ENCODE assay signal across 13 cellular contexts in genomic region chr9:34085581-34086500, GRCh38. TPM values are rescaled to one million over a fixed set of nuclear protein-coding genes. Genes with fewer than 3 reads are reported as not detected.
DNase-seq lines count a peak whose midpoint lies in the region; ATAC-seq and TF ChIP-seq lines count a peak whose summit lies in the region.
"Had no signal": no experiment of that assay in that cellular context is flagged by ENCODE, and none has a peak within 500 bp of the region (broad histone marks: within the 10 kb centered on the region; RNA-seq: fewer than 3 reads in every experiment).

No MANE protein-coding gene starts in this region.

- TF ChIP-seq CTCF in RWPE2 (IDR thresholded peaks at IDR 0.05; ENCODE audit: poor library complexity, severe bottlenecking) (no peak), heart right ventricle (IDR thresholded peaks at IDR 0.05) (no peak), GM10248 (IDR thresholded peaks at IDR 0.05; ENCODE audit: control extremely low read depth, extremely low read depth, low read depth, missing control alignments) (no peak)

- intact Hi-C loops in heart right ventricle (cut with DNase I): loop anchor here in 2 of 10 donors (5.0 to 10.0 kb wide), 3 partner anchors 41 to 169 kb away; partner anchors contain the start of gene DCAF12 (in 1 of the 2)

- no peaks in the 10 kb centered on the region for H3K9me3 ChIP-seq in CD4-positive, CD25-positive, alpha-beta regulatory T cell (ENCODE audit: control insufficient read depth in 2 of 2, low read length in 2 of 2)
- H3K9me3 ChIP-seq in RWPE2 (ENCODE audit: severe bottlenecking) (no peaks in the 10 kb centered on the region), heart right ventricle (no peaks in the 10 kb centered on the region)

- WGBS in heart right ventricle, 2 donors: 84 to 86% methylated on average over 6 of the region's 6 CpGs

- H3K27me3 ChIP-seq in CD4-positive, CD25-positive, alpha-beta regulatory T cell (ENCODE audit: control insufficient read depth, insufficient read depth, low read length): no peaks in the 10 kb centered on the region
- no peaks in the 10 kb centered on the region for H3K27me3 ChIP-seq in RWPE2 (ENCODE audit: insufficient read depth, poor library complexity, severe bottlenecking)
- H3K27me3 ChIP-seq in heart right ventricle: no peaks in the 10 kb centered on the region
- H3K27me3 ChIP-seq in rectal smooth muscle tissue (ENCODE audit: control insufficient read depth, insufficient read depth, low read length): no peaks in the 10 kb centered on the region

- H3K4me1 ChIP-seq in CD4-positive, CD25-positive, alpha-beta regulatory T cell (ENCODE audit: control insufficient read depth, insufficient read depth, low read length, poor library complexity, severe bottlenecking): no peaks in the 10 kb centered on the region
- H3K4me1 ChIP-seq in RWPE2 (ENCODE audit: insufficient read depth, poor library complexity, severe bottlenecking) (no peaks in the 10 kb centered on the region), heart right ventricle (peaks cover 0 to 40% (median 18%) of the 10 kb centered on the region in 9 donors), rectal smooth muscle tissue (ENCODE audit: control insufficient read depth, insufficient read depth, low read length) (peaks cover 9% of the 10 kb centered on the region)

- POLR2A ChIA-PET in GM10248 (lab: Yijun Ruan, JAX): interaction anchor here (0.5 kb wide), 1 partner anchor 17 kb away, joined by 5 read pairs; no protein-coding TSS in a partner anchor

- no peak overlapping the region for H3K4me3 ChIP-seq in CD4-positive, CD25-positive, alpha-beta regulatory T cell (ENCODE audit: low read depth, low read length)
- H3K4me3 ChIP-seq in RWPE2 (ENCODE audit: severe bottlenecking) (no peak overlapping the region), heart right ventricle (no peak overlapping the region), rectal smooth muscle tissue (ENCODE audit: low read length) (no peak overlapping the region)

- H3K27me3 Mint-ChIP-seq in CD4-positive, CD25-positive, alpha-beta regulatory T cell: no peaks in the 10 kb centered on the region

- H3K36me3 ChIP-seq in CD4-positive, CD25-positive, alpha-beta regulatory T cell (ENCODE audit: control insufficient read depth, insufficient read depth, low read length): peaks cover 48% of the 10 kb centered on the region
- H3K36me3 ChIP-seq in RWPE2 (ENCODE audit: low read depth) (peaks cover 41% of the 10 kb centered on the region), heart right ventricle (peaks cover 0 to 60% (median 27%) of the 10 kb centered on the region in 9 donors), rectal smooth muscle tissue (ENCODE audit: control insufficient read depth, insufficient read depth, low read length) (peaks cover 17% of the 10 kb centered on the region)

- peak in 1 of 3 donors; percentile 16 for DNase-seq in CD4-positive, CD25-positive, alpha-beta regulatory T cell
- DNase-seq in RWPE2 (ENCODE audit: low spot score) (no peak), heart right ventricle (peak in 1 of 2 donors; percentile 25), GM10248 (ENCODE audit: extremely low spot score) (no peak), cortex of kidney (lab: John Stamatoyannopoulos, UW) (no peak)
- DNase-seq: activated effector memory CD4-positive, alpha-beta T cell treated with anti-CD3 and anti-CD28 coated beads, Interleukin-2, amount 50 U/mL, for 16 hours; naive B cell; NCI-H2029; RPMI8226; stimulated activated naive CD4-positive, alpha-beta T cell had no signal

- CTCF ChIA-PET in GM10248 (lab: Yijun Ruan, JAX): interaction anchor here (4.0 to 4.9 kb wide), 2 partner anchors 8 to 12 kb away, joined by 15 to 29 read pairs; no protein-coding TSS in a partner anchor

- no peaks in the 10 kb centered on the region for H3K9me3 Mint-ChIP-seq in CD4-positive, CD25-positive, alpha-beta regulatory T cell

- H3K27ac Mint-ChIP-seq in CD4-positive, CD25-positive, alpha-beta regulatory T cell: peak overlapping the region in 2 of 3 donors; percentile 28 to 52
- H3K27ac Mint-ChIP-seq: naive B cell had no signal

- H3K9ac ChIP-seq in rectal smooth muscle tissue (ENCODE audit: low read length): no peak overlapping the region

- no peak overlapping the region for H3K4me3 Mint-ChIP-seq in CD4-positive, CD25-positive, alpha-beta regulatory T cell

- ATAC-seq in CD4-positive, CD25-positive, alpha-beta regulatory T cell (ENCODE audit: low read depth in 2 of 2): no peak
- ATAC-seq in RWPE2 (ENCODE audit: low read depth): peak; percentile 48; the same call in 1 of the 3 replicates
- peak in 7 of 8 donors; percentile 24 to 70 (median 59) for ATAC-seq in heart right ventricle
- no peak for ATAC-seq in HG03175 (IDR thresholded peaks at IDR 0.05; ENCODE audit: unreplicated experiment)
- no peak for ATAC-seq in GM19023 (IDR thresholded peaks at IDR 0.05; ENCODE audit: unreplicated experiment)

- H3K4me1 Mint-ChIP-seq in CD4-positive, CD25-positive, alpha-beta regulatory T cell: peaks cover 0 to 8% (median 0%) of the 10 kb centered on the region in 4 donors

- H3K36me3 Mint-ChIP-seq in CD4-positive, CD25-positive, alpha-beta regulatory T cell: peaks cover 37% of the 10 kb centered on the region
- H3K36me3 Mint-ChIP-seq: naive B cell had no signal

- no peak overlapping the region for H3K27ac ChIP-seq in CD4-positive, CD25-positive, alpha-beta regulatory T cell (ENCODE audit: insufficient read depth, low read length, poor library complexity, severe bottlenecking)
- H3K27ac ChIP-seq in RWPE2 (ENCODE audit: poor library complexity, severe bottlenecking): no peak overlapping the region
- peak overlapping the region in 7 of 10 donors; percentile 48 to 80 (median 62) for H3K27ac ChIP-seq in heart right ventricle
- peak overlapping the region; percentile 60 for H3K27ac ChIP-seq in rectal smooth muscle tissue (ENCODE audit: low read depth, low read length)

RNA-seq across cellular contexts. Expression of gene UBAP2, which starts 37.2 kb away (rescaled TPM):
- total RNA-seq in CD4-positive, CD25-positive, alpha-beta regulatory T cell: 38.9 TPM
- polyA plus RNA-seq in CD4-positive, CD25-positive, alpha-beta regulatory T cell: 10 to 100 TPM in 1 of 4 donors, 1 to 10 TPM in 3; 6.6 to 10.3 (median 8.7) TPM
- total RNA-seq in heart right ventricle: 10 to 100 TPM; 23.5 to 36.9 (median 27.9) TPM
- polyA plus RNA-seq in heart right ventricle: 10 to 100 TPM; 11.7 to 20.1 TPM

RNA-seq across cellular contexts. Expression of gene DCAF12, which starts 40.7 kb away (rescaled TPM):
- 21.5 TPM for total RNA-seq in CD4-positive, CD25-positive, alpha-beta regulatory T cell
- polyA plus RNA-seq in CD4-positive, CD25-positive, alpha-beta regulatory T cell: 10 to 100 TPM; 21.0 to 28.2 (median 24.5) TPM
- 10 to 100 TPM; 13.8 to 24.2 (median 16.7) TPM for total RNA-seq in heart right ventricle
- polyA plus RNA-seq in heart right ventricle: 1 to 10 TPM; 6.4 to 9.8 TPM

Comparison
In these comparisons a context has a peak if more than half of its experiments do, and no peak if none do; other contexts are left out.
1. ATAC-seq: peak in RWPE2 (single experiment) and heart right ventricle (7 of 8); none in CD4-positive, CD25-positive, alpha-beta regulatory T cell (0 of 2), HG03175 (single experiment) and GM19023 (single experiment).
2. H3K27ac ChIP-seq: peak in heart right ventricle (7 of 10) and rectal smooth muscle tissue (single experiment); none in CD4-positive, CD25-positive, alpha-beta regulatory T cell (single experiment) and RWPE2 (single experiment).